22 cellular contexts compared by ENCODE assay signal in the genomic region with DNA sequence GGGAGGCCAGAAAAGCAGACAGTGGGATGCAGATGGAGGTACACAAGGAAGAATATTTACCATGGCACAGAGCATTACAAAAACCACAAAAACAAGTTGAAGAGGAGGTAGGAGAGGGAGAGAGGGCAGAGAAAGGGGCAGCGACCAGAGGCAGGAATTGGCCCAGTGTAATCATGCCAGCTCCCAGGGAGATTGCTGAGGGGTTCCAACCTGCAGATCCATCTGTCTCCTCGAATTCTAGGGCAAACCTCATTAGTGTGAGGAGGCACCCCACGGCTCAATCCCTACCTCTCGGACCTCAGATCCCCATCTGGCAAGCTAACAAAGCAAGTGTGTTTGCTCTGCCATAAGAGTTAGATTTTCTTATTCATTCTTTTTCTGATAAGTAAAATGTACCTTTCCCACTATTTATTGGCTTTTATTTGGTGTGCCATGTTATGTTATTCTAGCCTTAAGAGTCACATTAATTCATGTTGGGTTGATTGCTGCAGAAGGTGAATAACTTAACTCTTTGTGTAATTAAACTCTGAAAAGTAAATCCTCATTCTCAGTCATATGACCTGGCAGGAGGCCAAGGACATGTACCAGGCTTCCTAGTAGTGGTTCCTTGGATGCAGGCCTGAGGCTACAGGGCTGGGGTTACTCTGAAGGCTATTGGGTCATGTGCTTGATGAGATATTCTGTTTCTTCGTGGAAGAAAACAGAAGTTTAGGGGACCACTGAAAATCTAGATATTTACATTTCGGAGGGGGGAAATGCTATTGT.
DNase-seq lines count a peak whose midpoint lies in the region; ATAC-seq and TF ChIP-seq lines count a peak whose summit lies in the region.
"Had no signal": no experiment of that assay in that cellular context is flagged by ENCODE, and none has a peak within 500 bp of the region (broad histone marks: within the 10 kb centered on the region; RNA-seq: fewer than 3 reads in every experiment).

No MANE protein-coding gene starts in this region.

- no peaks in the 10 kb centered on the region for H3K27me3 ChIP-seq in neural progenitor cell
- H3K27me3 ChIP-seq: body of pancreas, pancreas, sigmoid colon had no signal

- H3K36me3 ChIP-seq in neural progenitor cell, result no peaks in the 10 kb centered on the region
- H3K36me3 ChIP-seq: pancreas, sigmoid colon had no signal

- H3K9ac ChIP-seq in neural progenitor cell, result no peak overlapping the region

- H4K20me1 ChIP-seq in neural progenitor cell (ENCODE audit: low read depth), result no peaks in the 10 kb centered on the region

- H3K4me3 ChIP-seq in neural progenitor cell, result no peak overlapping the region
- H3K4me3 ChIP-seq: body of pancreas, coronary artery, GM12878, pancreas, sigmoid colon had no signal

- H3K4me2 ChIP-seq in neural progenitor cell, result no peak overlapping the region

- peaks cover 5% of the 10 kb centered on the region for H3K27me3 Mint-ChIP-seq in neural progenitor cell (ENCODE audit: insufficient read depth, low read depth)
- H3K27me3 Mint-ChIP-seq: activated naive CD8-positive, alpha-beta T cell treated with anti-CD3 and anti-CD28 coated beads, Interleukin-2, amount 10 ng/mL, durations not matched to agents 7 days and 5 days; activated T-helper 17 cell treated with anti-CD3 and anti-CD28 coated beads, Interleukin-2, amount 50 U/mL, for 72 hours; IgD-negative memory B cell had no signal

- H3F3A ChIP-seq in neural progenitor cell (ENCODE audit: low read depth), result no peaks in the 10 kb centered on the region

- ATAC-seq in HG03469 (IDR thresholded peaks at IDR 0.05; ENCODE audit: unreplicated experiment) (no peak), HG02571 (IDR thresholded peaks at IDR 0.05; ENCODE audit: unreplicated experiment) (no peak)
- ATAC-seq: activated T-helper 17 cell treated with anti-CD3 and anti-CD28 coated beads, Interleukin-2, amount 50 U/mL, for 72 hours; body of pancreas; GM12878; left cardiac atrium; naive thymus-derived CD8-positive, alpha-beta T cell; pancreas had no signal

- peaks cover 2% of the 10 kb centered on the region for H3K9me3 Mint-ChIP-seq in neural progenitor cell
- H3K9me3 Mint-ChIP-seq: activated naive CD8-positive, alpha-beta T cell treated with anti-CD3 and anti-CD28 coated beads, Interleukin-2, amount 10 ng/mL, durations not matched to agents 7 days and 5 days; activated T-helper 17 cell treated with anti-CD3 and anti-CD28 coated beads, Interleukin-2, amount 50 U/mL, for 72 hours had no signal

- H3K27ac Mint-ChIP-seq in neural progenitor cell, result no peak overlapping the region
- H3K27ac Mint-ChIP-seq: activated naive CD8-positive, alpha-beta T cell treated with anti-CD3 and anti-CD28 coated beads, Interleukin-2, amount 10 ng/mL, durations not matched to agents 7 days and 5 days; activated T-helper 17 cell treated with anti-CD3 and anti-CD28 coated beads, Interleukin-2, amount 50 U/mL, for 72 hours; IgD-negative memory B cell; naive thymus-derived CD8-positive, alpha-beta T cell had no signal

- H3K4me3 Mint-ChIP-seq in neural progenitor cell, result no peak overlapping the region
- H3K4me3 Mint-ChIP-seq: activated naive CD8-positive, alpha-beta T cell treated with anti-CD3 and anti-CD28 coated beads, Interleukin-2, amount 10 ng/mL, durations not matched to agents 7 days and 5 days; activated T-helper 17 cell treated with anti-CD3 and anti-CD28 coated beads, Interleukin-2, amount 50 U/mL, for 72 hours; IgD-negative memory B cell; naive thymus-derived CD8-positive, alpha-beta T cell had no signal

- H3K9me3 ChIP-seq in neural progenitor cell (ENCODE audit: low read depth), result no peaks in the 10 kb centered on the region
- H3K9me3 ChIP-seq: body of pancreas, pancreas, sigmoid colon had no signal

- DNase-seq in NCI-H1417 (lab: John Stamatoyannopoulos, UW) (peak; percentile 5 to 65 (median 30)), NCI-H1417 treated with DMSO at 0.1 percent for 48 hours (lab: John Stamatoyannopoulos, UW) (no peak), NCI-H2029 (lab: John Stamatoyannopoulos, UW) (peak; percentile 26), NCI-H82 treated with DMSO at 0.1 percent for 48 hours (lab: John Stamatoyannopoulos, UW; ENCODE audit: unreplicated experiment) (peak; percentile 11), neural progenitor cell (ENCODE audit: low spot score) (peak; percentile 6), ureter (ENCODE audit: low spot score) (no peak)
- DNase-seq: activated naive CD8-positive, alpha-beta T cell treated with anti-CD3 and anti-CD28 coated beads, Interleukin-2, amount 10 ng/mL, durations not matched to agents 7 days and 5 days; glutamatergic neuron; left cardiac atrium; mesenchymal stem cell; naive thymus-derived CD8-positive, alpha-beta T cell; NCI-H1930; sigmoid colon; SW 1271 had no signal

- no peak for TF ChIP-seq CTCF in neural progenitor cell (IDR thresholded peaks at IDR 0.05)

- H2AFZ ChIP-seq in neural progenitor cell (replicated peaks), result no peak overlapping the region

- no peak overlapping the region for H3K27ac ChIP-seq in neural progenitor cell
- H3K27ac ChIP-seq: body of pancreas, coronary artery, pancreas, sigmoid colon had no signal

- H3K4me1 Mint-ChIP-seq in neural progenitor cell, result peaks cover 11% of the 10 kb centered on the region
- H3K4me1 Mint-ChIP-seq: activated naive CD8-positive, alpha-beta T cell treated with anti-CD3 and anti-CD28 coated beads, Interleukin-2, amount 10 ng/mL, durations not matched to agents 7 days and 5 days; activated T-helper 17 cell treated with anti-CD3 and anti-CD28 coated beads, Interleukin-2, amount 50 U/mL, for 72 hours; IgD-negative memory B cell; naive thymus-derived CD8-positive, alpha-beta T cell had no signal

- H3K79me2 ChIP-seq in neural progenitor cell (ENCODE audit: low read depth), result no peaks in the 10 kb centered on the region

- no peaks in the 10 kb centered on the region for H3K36me3 Mint-ChIP-seq in neural progenitor cell
- H3K36me3 Mint-ChIP-seq: activated naive CD8-positive, alpha-beta T cell treated with anti-CD3 and anti-CD28 coated beads, Interleukin-2, amount 10 ng/mL, durations not matched to agents 7 days and 5 days; IgD-negative memory B cell; naive thymus-derived CD8-positive, alpha-beta T cell had no signal

- peaks cover 5% of the 10 kb centered on the region for H3K4me1 ChIP-seq in neural progenitor cell
- H3K4me1 ChIP-seq: body of pancreas, pancreas, sigmoid colon had no signal

Comparison
In these comparisons a context has a peak if more than half of its experiments do, and no peak if none do; other contexts are left out.
1. DNase-seq: peak in NCI-H1417 (3 of 3), NCI-H2029 (single experiment), NCI-H82 treated with DMSO at 0.1 percent for 48 hours (single experiment) and neural progenitor cell (single experiment); none in NCI-H1417 treated with DMSO at 0.1 percent for 48 hours (single experiment) and ureter (single experiment).